ENCODE assay signal across 14 cellular contexts in genomic region chr7:120395526-120396019, GRCh38.
DNase-seq lines count a peak whose midpoint lies in the region; ATAC-seq, FAIRE-seq and TF ChIP-seq lines count a peak whose summit lies in the region.
"Had no signal": no experiment of that assay in that cellular context is flagged by ENCODE, and none has a peak within 500 bp of the region (broad histone marks: within the 10 kb centered on the region; RNA-seq: fewer than 3 reads in every experiment).

No MANE protein-coding gene starts in this region.

- H3K36me3 ChIP-seq in sigmoid colon = no peaks in the 10 kb centered on the region
- H3K36me3 ChIP-seq: SJSA1 had no signal

- H3K9me3 ChIP-seq in sigmoid colon = no peaks in the 10 kb centered on the region
- H3K9me3 ChIP-seq: SJSA1 had no signal

- 55 to 74% methylated on average over 3 of the region's 3 CpGs for WGBS in sigmoid colon, 2 donors

- TF ChIP-seq CTCF in GM12875 (IDR thresholded peaks at IDR 0.05; ENCODE audit: borderline replicate concordance, insufficient read depth, low read depth, low read length) (no peak), sigmoid colon (IDR thresholded peaks at IDR 0.05) (no peak)

- H3K27ac ChIP-seq in sigmoid colon = no peak overlapping the region
- H3K27ac ChIP-seq: SJSA1 had no signal

- no peak for TF ChIP-seq EP300 in sigmoid colon (IDR thresholded peaks at IDR 0.05)

- H3K27me3 ChIP-seq in sigmoid colon = no peaks in the 10 kb centered on the region
- H3K27me3 ChIP-seq: SJSA1 had no signal

- FAIRE-seq in GM19239 (lab: Jason Lieb, UNC) = peak; percentile 91

- ATAC-seq in HG02678 (IDR thresholded peaks at IDR 0.05; ENCODE audit: unreplicated experiment) = peak; percentile 89
- ATAC-seq in HG03442 (IDR thresholded peaks at IDR 0.05; ENCODE audit: unreplicated experiment) = peak; percentile 76
- ATAC-seq in esophagus mucosa = no peak

- no peak for TF ChIP-seq POLR2A in sigmoid colon (IDR thresholded peaks at IDR 0.05)

- H3K4me3 ChIP-seq in GM12875 (ENCODE audit: low read depth, low read length) (peak overlapping the region; percentile 51), sigmoid colon (no peak overlapping the region)
- H3K4me3 ChIP-seq: SJSA1 had no signal

- no peak for DNase-seq in GM19239 (ENCODE audit: insufficient read length, low spot score)
- DNase-seq in HK-2 (ENCODE audit: unreplicated experiment) = no peak
- no peak for DNase-seq in T-helper 1 cell
- no peak for DNase-seq in sigmoid colon
- DNase-seq: activated CD4-positive, alpha-beta T cell treated with anti-CD3 and anti-CD28 coated beads for 4 hours; activated naive CD8-positive, alpha-beta T cell treated with anti-CD3 and anti-CD28 coated beads, Interleukin-2, amount 10 ng/mL, durations not matched to agents 7 days and 5 days; AML-193; effector CD8-positive, alpha-beta T cell; NCI-H2171 had no signal

- H3K4me1 ChIP-seq in sigmoid colon = no peaks in the 10 kb centered on the region
- H3K4me1 ChIP-seq: SJSA1 had no signal

- intact Hi-C loops in sigmoid colon (cut with DNase I) = no loop called here
